Comparison of ENCODE assay signal across 8 cellular contexts in the genomic region with DNA sequence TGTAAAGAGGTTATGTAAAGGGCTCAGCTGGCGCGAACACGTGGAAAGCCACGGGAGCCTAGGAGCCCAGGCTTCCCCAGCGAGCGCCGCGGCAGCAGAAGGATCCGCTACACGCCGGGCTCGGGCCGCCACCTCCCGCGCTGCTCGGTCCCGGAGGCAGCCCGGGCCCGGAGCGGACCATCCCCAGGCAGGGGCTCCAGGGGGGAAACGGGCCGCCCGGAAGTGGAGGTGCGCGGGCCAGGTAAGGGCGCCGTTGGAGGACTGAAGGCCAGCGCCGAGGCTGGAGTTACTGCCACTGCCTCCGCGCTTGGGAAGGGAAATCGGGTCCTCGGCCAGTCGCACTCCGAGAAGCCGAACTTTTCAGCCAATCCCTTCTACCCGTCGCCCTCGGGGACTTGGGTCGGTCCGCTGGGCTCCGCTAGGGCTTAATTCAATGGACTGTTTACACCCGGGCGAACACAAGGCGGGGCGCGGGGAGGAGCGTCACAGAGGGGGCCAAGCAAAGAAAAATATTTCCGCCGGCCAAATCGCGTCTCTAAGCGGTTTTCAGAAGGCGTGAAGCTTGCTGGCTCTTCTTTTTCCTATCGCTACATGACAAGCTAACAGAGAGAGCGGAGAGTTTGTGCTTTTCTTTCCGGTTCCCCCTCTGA. TPM values are rescaled to one million over a fixed set of nuclear protein-coding genes. Genes with fewer than 3 reads are reported as not detected.
A peak's percentile ranks its signal among the peaks of the same experiment; 100 is the strongest.
DNase-seq lines count a peak whose midpoint lies in the region; ATAC-seq and TF ChIP-seq lines count a peak whose summit lies in the region.

No MANE protein-coding gene starts in this region.

- H3K4me3 ChIP-seq in upper lobe of right lung = peak overlapping the region; percentile 88

- intact Hi-C loops in left cardiac atrium (cut with DNase I) (loop anchor here in 1 of 2 donors (5.0 kb wide), 1 partner anchor 45 kb away; no protein-coding TSS in a partner anchor), upper lobe of right lung (cut with DNase I) (no loop called here)

- H3K36me3 Mint-ChIP-seq in progenitor cell of endocrine pancreas (ENCODE audit: insufficient read depth) = peaks cover 12% of the 10 kb centered on the region

- no peaks in the 10 kb centered on the region for H3K27me3 ChIP-seq in upper lobe of right lung

- peaks cover 4% of the 10 kb centered on the region for H3K36me3 ChIP-seq in upper lobe of right lung

- no peaks in the 10 kb centered on the region for H3K27me3 Mint-ChIP-seq in progenitor cell of endocrine pancreas

- H3K9me3 Mint-ChIP-seq in progenitor cell of endocrine pancreas (ENCODE audit: low read depth) = no peaks in the 10 kb centered on the region

- H3K4me3 Mint-ChIP-seq in progenitor cell of endocrine pancreas (ENCODE audit: low read depth) = peak overlapping the region; percentile 90

- no peak for TF ChIP-seq CTCF in progenitor cell of endocrine pancreas (IDR thresholded peaks at IDR 0.05; ENCODE audit: unreplicated experiment)
- TF ChIP-seq CTCF in upper lobe of right lung (IDR thresholded peaks at IDR 0.05) = no peak

- peak; percentile 71 for DNase-seq in NCI-H1694 (lab: John Stamatoyannopoulos, UW)
- DNase-seq in T-helper 1 cell = peak; percentile 78 to 92 (median 83)
- DNase-seq in amniotic stem cell (lab: John Stamatoyannopoulos, UW) = peak; percentile 82
- DNase-seq in left cardiac atrium = peak; percentile 94
- peak; percentile 74 for DNase-seq in progenitor cell of endocrine pancreas (ENCODE audit: low spot score, unreplicated experiment)
- DNase-seq in upper lobe of right lung = peak; percentile 96

- H3K9me3 ChIP-seq in upper lobe of right lung = no peaks in the 10 kb centered on the region

- H3K27ac ChIP-seq in upper lobe of right lung = peak overlapping the region; percentile 100

- peaks cover 27% of the 10 kb centered on the region for H3K4me1 Mint-ChIP-seq in progenitor cell of endocrine pancreas (ENCODE audit: low read depth)

- ATAC-seq in GM18502 (IDR thresholded peaks at IDR 0.05; ENCODE audit: poor library complexity, unreplicated experiment) (peak; percentile 81), HG02938 (IDR thresholded peaks at IDR 0.05; ENCODE audit: unreplicated experiment) (peak; percentile 79), left cardiac atrium (peak; percentile 91 to 94), upper lobe of right lung (peak; percentile 89)

- H3K27ac Mint-ChIP-seq in progenitor cell of endocrine pancreas = peak overlapping the region; percentile 100

- peaks cover 28% of the 10 kb centered on the region for H3K4me1 ChIP-seq in upper lobe of right lung

RNA-seq across cellular contexts. Expression of a gene that starts 0.4 kb away (rescaled TPM):
- total RNA-seq in left cardiac atrium (10 to 100 TPM; 13.2 to 19.3 TPM), progenitor cell of endocrine pancreas (39.8 and 41.9 TPM in 2 replicates), upper lobe of right lung (13.0 TPM)

Comparison
In these comparisons a context has a peak if more than half of its experiments do, and no peak if none do; other contexts are left out.
1. Peak in every context shown above with its lines: DNase-seq, ATAC-seq, H3K4me3 ChIP-seq and H3K27ac ChIP-seq.